In genomic region chr1:7768583-7768982, GRCh38 we compare ENCODE assay signal across 18 cellular contexts.
"Had no signal": no experiment of that assay in that cellular context is flagged by ENCODE, and none has a peak within 500 bp of the region (broad histone marks: within the 10 kb centered on the region; RNA-seq: fewer than 3 reads in every experiment).

No MANE protein-coding gene starts in this region.

- ATAC-seq: activated CD8-positive, alpha-beta T cell treated with anti-CD3 and anti-CD28 coated beads for 36 hours; activated T-helper 17 cell treated with anti-CD3 and anti-CD28 coated beads, Interleukin-2, amount 50 U/mL, for 72 hours; effector memory CD8-positive, alpha-beta T cell; stimulated activated naive CD8-positive, alpha-beta T cell treated with anti-CD3 and anti-CD28 coated beads, Interleukin-15, Interleukin-2, amounts not matched to agents 100 U/mL and 50 U/mL, for 24 hours had no signal

- H3K4me3 ChIP-seq: cardiac muscle cell, hepatocyte, prostate gland, right atrium auricular region, tibial artery had no signal

- DNase-seq: activated CD4-positive, alpha-beta T cell treated with anti-CD3 and anti-CD28 coated beads for 48 hours; activated CD4-positive, CD25-positive, alpha-beta regulatory T cell; activated CD8-positive, alpha-beta T cell treated with anti-CD3 and anti-CD28 coated beads for 36 hours; activated naive CD4-positive, alpha-beta T cell; activated naive CD8-positive, alpha-beta T cell treated with anti-CD3 and anti-CD28 coated beads, Interleukin-2, amount 10 ng/mL, durations not matched to agents 7 days and 5 days; activated T-cell treated with anti-CD3 and anti-CD28 coated beads, Interleukin-2, amount 50 U/mL, for 1 hour; amygdala; effector memory CD8-positive, alpha-beta T cell; stimulated activated CD4-positive, alpha-beta T cell treated with anti-CD3 and anti-CD28 coated beads, Interleukin-2, amount 100 ng/mL, for 24 hours; stimulated activated naive CD8-positive, alpha-beta T cell treated with anti-CD3 and anti-CD28 coated beads, Interleukin-15, Interleukin-2, amounts not matched to agents 100 U/mL and 50 U/mL, for 24 hours; substantia nigra; tibial artery had no signal

- H3K27me3 ChIP-seq: cardiac muscle cell, hepatocyte, right atrium auricular region, tibial artery had no signal

- H3K9me3 Mint-ChIP-seq: activated CD8-positive, alpha-beta T cell treated with anti-CD3 and anti-CD28 coated beads for 36 hours; activated naive CD8-positive, alpha-beta T cell treated with anti-CD3 and anti-CD28 coated beads, Interleukin-2, amount 10 ng/mL, durations not matched to agents 7 days and 5 days; activated T-helper 17 cell treated with anti-CD3 and anti-CD28 coated beads, Interleukin-2, amount 50 U/mL, for 72 hours; effector memory CD8-positive, alpha-beta T cell; memory B cell had no signal

- H3K4me3 Mint-ChIP-seq: activated CD8-positive, alpha-beta T cell treated with anti-CD3 and anti-CD28 coated beads for 36 hours; activated naive CD8-positive, alpha-beta T cell treated with anti-CD3 and anti-CD28 coated beads, Interleukin-2, amount 10 ng/mL, durations not matched to agents 7 days and 5 days; activated T-helper 17 cell treated with anti-CD3 and anti-CD28 coated beads, Interleukin-2, amount 50 U/mL, for 72 hours; effector memory CD8-positive, alpha-beta T cell; memory B cell had no signal

- H3K4me2 ChIP-seq: hepatocyte had no signal

- H3K36me3 ChIP-seq: prostate gland had no signal

- H3K9me3 ChIP-seq: prostate gland, right atrium auricular region, tibial artery had no signal

- H2AFZ ChIP-seq: hepatocyte had no signal

- H3K27ac ChIP-seq: cardiac muscle cell, hepatocyte, prostate gland, right atrium auricular region, tibial artery had no signal

- H3K27ac Mint-ChIP-seq: activated CD8-positive, alpha-beta T cell treated with anti-CD3 and anti-CD28 coated beads for 36 hours; activated naive CD8-positive, alpha-beta T cell treated with anti-CD3 and anti-CD28 coated beads, Interleukin-2, amount 10 ng/mL, durations not matched to agents 7 days and 5 days; activated T-helper 17 cell treated with anti-CD3 and anti-CD28 coated beads, Interleukin-2, amount 50 U/mL, for 72 hours; effector memory CD8-positive, alpha-beta T cell; memory B cell had no signal
